ENCODE assay signal across 23 cellular contexts in the genomic region with DNA sequence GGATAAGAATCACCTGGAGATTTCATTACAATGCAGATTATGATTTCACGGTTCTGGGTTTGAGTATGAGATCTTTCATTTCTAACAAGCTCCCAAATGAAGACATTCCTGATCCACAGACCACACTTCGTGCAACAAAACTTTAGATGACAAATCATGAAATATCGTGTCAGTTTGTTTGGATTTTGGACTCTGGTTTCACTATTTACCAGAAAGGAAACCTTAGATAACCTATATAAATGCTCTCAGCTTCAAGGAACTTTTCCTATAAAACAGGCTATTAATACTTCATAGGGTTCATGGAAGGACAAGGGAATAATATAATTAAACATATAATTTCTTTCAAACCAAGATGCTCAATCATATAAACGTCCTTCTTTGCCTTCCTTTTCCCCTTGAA.
"Had no signal": no experiment of that assay in that cellular context is flagged by ENCODE, and none has a peak within 500 bp of the region (broad histone marks: within the 10 kb centered on the region; RNA-seq: fewer than 3 reads in every experiment).

No MANE protein-coding gene starts in this region.

- H3K4me3 ChIP-seq: SJSA1, SK-N-MC had no signal

- DNase-seq: KBM-7, MM.1S, MV-4-11, NCI-H1048, NCI-H1105, NCI-H1417, NCI-H146, NCI-H1694 treated with DMSO at 0.1 percent for 48 hours, NCI-H1930, NCI-H2081, NCI-H2107, NCI-H226, NCI-H446, NCI-H510A, NCI-H524 treated with DMSO at 0.1 percent for 48 hours, NCI-H69, NCI-H774, Right ventricle myocardium superior, RPMI8226, SIG-M5 had no signal

- H3K4me1 ChIP-seq: SJSA1 had no signal

- H3K36me3 ChIP-seq: SJSA1 had no signal

- H3K9me3 ChIP-seq: SJSA1 had no signal

- H3K27me3 ChIP-seq: SJSA1 had no signal

- H3K27ac ChIP-seq: HL-60, SJSA1, SK-N-MC had no signal
